In genomic region chr17:40063915-40064531, GRCh38 we compare ENCODE assay signal across 6 cellular contexts. TPM values are rescaled to one million over a fixed set of nuclear protein-coding genes. Genes with fewer than 3 reads are reported as not detected.
DNase-seq lines count a peak whose midpoint lies in the region; TF ChIP-seq lines count a peak whose summit lies in the region.

No MANE protein-coding gene starts in this region.

- WGBS in urinary bladder, result 14% methylated on average over 9 of the region's 9 CpGs

- no peaks in the 10 kb centered on the region for H3K27me3 ChIP-seq in BJ (ENCODE audit: control insufficient read depth, insufficient read depth, low read length)

- CTCF ChIA-PET in BJ (lab: Yijun Ruan, JAX), result interaction anchor here (0.9 to 5.6 kb wide), 12 partner anchors 10 to 104 kb away, joined by 3 to 83 read pairs (median 8); partner anchors contain the start of genes CSF3, MED24 and NR1D1

- H3K4me1 ChIP-seq in urinary bladder (ENCODE audit: insufficient read depth), result peaks cover 2% of the 10 kb centered on the region

- no peaks in the 10 kb centered on the region; the same call in 1 of the 2 replicates for H3K36me3 ChIP-seq in BJ (ENCODE audit: control insufficient read depth, insufficient read depth, low read length)
- H3K36me3 ChIP-seq in urinary bladder (ENCODE audit: insufficient read depth), result no peaks in the 10 kb centered on the region

- H3K4me3 ChIP-seq in BJ (ENCODE audit: low read depth, low read length), result peak overlapping the region; percentile 97
- peak overlapping the region; percentile 94 for H3K4me3 ChIP-seq in WI38 (ENCODE audit: low read depth, low read length)
- H3K4me3 ChIP-seq in urinary bladder (ENCODE audit: low read depth, low read length), result peak overlapping the region; percentile 98

- H3K27ac ChIP-seq in urinary bladder (ENCODE audit: low read depth), result peak overlapping the region; percentile 85

- TF ChIP-seq CTCF in BJ (IDR thresholded peaks at IDR 0.05; ENCODE audit: insufficient read depth, low read depth, low read length) (no peak), WI38 (IDR thresholded peaks at IDR 0.05; ENCODE audit: low read depth, low read length) (no peak)

- DNase-seq in BJ (ENCODE audit: low read depth) (no peak), inferior parietal cortex (ENCODE audit: extremely low spot score) (peak; percentile 60), SIG-M5 treated with dmso at 0.1 percent for 504 hours (lab: John Stamatoyannopoulos, UW; ENCODE audit: unreplicated experiment) (no peak), NCI-H1694 treated with DMSO at 0.1 percent for 48 hours (lab: John Stamatoyannopoulos, UW) (no peak)

- POLR2A ChIA-PET in BJ (lab: Charles Lee), result no interaction called here

RNA-seq across cellular contexts. Expression of gene THRA, which starts 1.3 kb away (rescaled TPM):
- polyA plus RNA-seq in BJ (2011; rRNA removed) (32.1 and 43.3 TPM in 2 replicates), urinary bladder (76.3 TPM)
- polyA minus RNA-seq in BJ (2011; rRNA and poly(A)+ RNA removed), result 17.8 and 20.2 TPM in 2 replicates
- 35.5 TPM for total RNA-seq in urinary bladder

RNA-seq across cellular contexts. Expression of gene MED24, which starts 9.8 kb away (rescaled TPM):
- polyA plus RNA-seq in BJ (2011; rRNA removed), result 40.1 and 55.2 TPM in 2 replicates
- polyA minus RNA-seq in BJ (2011; rRNA and poly(A)+ RNA removed), result 72.9 and 94.5 TPM in 2 replicates
- 45.8 TPM for total RNA-seq in urinary bladder
- 52.4 TPM for polyA plus RNA-seq in urinary bladder

RNA-seq across cellular contexts. Expression of gene NR1D1, which starts 36.4 kb away (rescaled TPM):
- polyA plus RNA-seq in BJ (2011; rRNA removed), result 1.9 and 2.3 TPM in 2 replicates
- polyA minus RNA-seq in BJ (2011; rRNA and poly(A)+ RNA removed), result 4.3 and 6.6 TPM in 2 replicates
- total RNA-seq in urinary bladder, result 2.0 TPM
- 18.1 TPM for polyA plus RNA-seq in urinary bladder

RNA-seq across cellular contexts. Expression of gene CSF3, which starts 48.8 kb away (rescaled TPM):
- polyA plus RNA-seq in BJ (2011; rRNA removed) (not detected in 2 replicates), urinary bladder (2.3 TPM)
- polyA minus RNA-seq in BJ (2011; rRNA and poly(A)+ RNA removed), result 0.33 TPM in 1 of 2 replicates, not detected in the other
- total RNA-seq in urinary bladder, result not detected

RNA-seq across cellular contexts. Expression of gene MSL1, which starts 57.7 kb away (rescaled TPM):
- polyA plus RNA-seq in BJ (2011; rRNA removed) (36.7 and 69.0 TPM in 2 replicates), urinary bladder (70.9 TPM)
- 23.2 and 23.8 TPM in 2 replicates for polyA minus RNA-seq in BJ (2011; rRNA and poly(A)+ RNA removed)
- 81.3 TPM for total RNA-seq in urinary bladder
